Comparison of ENCODE assay signal across 18 cellular contexts in genomic region chr18:12345491-12346239, GRCh38. TPM values are rescaled to one million over a fixed set of nuclear protein-coding genes. Genes with fewer than 3 reads are reported as not detected.
A peak's percentile ranks its signal among the peaks of the same experiment; 100 is the strongest.
DNase-seq lines count a peak whose midpoint lies in the region; ATAC-seq, FAIRE-seq and TF ChIP-seq lines count a peak whose summit lies in the region.
"Had no signal": no experiment of that assay in that cellular context is flagged by ENCODE, and none has a peak within 500 bp of the region (broad histone marks: within the 10 kb centered on the region; RNA-seq: fewer than 3 reads in every experiment).

No MANE protein-coding gene starts in this region.

- H3K4me1 Mint-ChIP-seq in activated naive CD4-positive, alpha-beta T cell treated with anti-CD3 and anti-CD28 coated beads for 36 hours (ENCODE audit: low read depth), result no peaks in the 10 kb centered on the region
- H3K4me1 Mint-ChIP-seq in dendritic cell treated with granulocyte-macrophage colony-stimulating factor and Interleukin-4, amounts not matched to agents 40 ng/mL and 50 ng/mL, for 4 days (ENCODE audit: low read depth), result peaks cover 24% of the 10 kb centered on the region
- H3K4me1 Mint-ChIP-seq: stimulated activated naive B cell treated with anti-CD40 and anti-IgM and Interleukin-4, amounts not matched to agents 10 μg/mL and 1 μg/mL and 100 μg/mL, for 72 hours had no signal

- DNase-seq in activated naive CD4-positive, alpha-beta T cell treated with anti-CD3 and anti-CD28 coated beads for 36 hours, result no peak
- DNase-seq in activated naive CD4-positive, alpha-beta T cell treated with Interleukin-2 at 50 U/mL for 16 hours, result no peak
- DNase-seq in A172 (ENCODE audit: low spot score) (peak; percentile 7), GM12892 (ENCODE audit: insufficient read length) (no peak), SW 1271 (lab: John Stamatoyannopoulos, UW) (no peak)
- no peak for DNase-seq in stimulated activated CD4-positive, alpha-beta T cell treated with anti-CD3 and anti-CD28 coated beads, Interleukin-4, amount 100 ng/mL, for 4 hours
- DNase-seq: activated CD4-positive, alpha-beta T cell treated with anti-CD3 and anti-CD28 coated beads, Interleukin-2, amount 50 U/mL, for 4 hours; activated CD4-positive, CD25-positive, alpha-beta regulatory T cell; activated CD8-positive, alpha-beta memory T cell treated with anti-CD3 and anti-CD28 coated beads, Interleukin-2, amount 50 U/mL, for 4 hours; DMS153; hypothalamus; NCI-H146; NCI-H748 treated with DMSO at 0.1 percent for 48 hours; stimulated activated naive B cell treated with anti-CD40 and anti-IgM and Interleukin-4, amounts not matched to agents 10 μg/mL and 1 μg/mL and 100 μg/mL, for 72 hours had no signal

- intact Hi-C loops in activated naive CD4-positive, alpha-beta T cell treated with anti-CD3 and anti-CD28 coated beads for 36 hours (cut with micrococcal nuclease), result no loop called here
- intact Hi-C loops in dendritic cell treated with granulocyte-macrophage colony-stimulating factor and Interleukin-4, amounts not matched to agents 40 ng/mL and 50 ng/mL, for 4 days (cut with micrococcal nuclease), result loop anchor here (2.0 kb wide), 1 partner anchor 31 kb away; the partner anchor contains the start of gene AFG3L2

- no peak for FAIRE-seq in GM12892 (lab: Jason Lieb, UNC)
- FAIRE-seq: GM12878 had no signal

- no peaks in the 10 kb centered on the region for H3K9me3 Mint-ChIP-seq in activated naive CD4-positive, alpha-beta T cell treated with anti-CD3 and anti-CD28 coated beads for 36 hours
- no peaks in the 10 kb centered on the region for H3K9me3 Mint-ChIP-seq in dendritic cell treated with granulocyte-macrophage colony-stimulating factor and Interleukin-4, amounts not matched to agents 40 ng/mL and 50 ng/mL, for 4 days
- H3K9me3 Mint-ChIP-seq: stimulated activated naive B cell treated with anti-CD40 and anti-IgM and Interleukin-4, amounts not matched to agents 10 μg/mL and 1 μg/mL and 100 μg/mL, for 72 hours had no signal

- TF ChIP-seq POLR2A in GM12892 (IDR thresholded peaks at IDR 0.05; ENCODE audit: low read depth, low read length), result 0 out of 2 replicates have a peak, but pooled peaks have one; percentile 19

- peak overlapping the region; percentile 17 for H3K27ac Mint-ChIP-seq in activated naive CD4-positive, alpha-beta T cell treated with anti-CD3 and anti-CD28 coated beads for 36 hours
- H3K27ac Mint-ChIP-seq in dendritic cell treated with granulocyte-macrophage colony-stimulating factor and Interleukin-4, amounts not matched to agents 40 ng/mL and 50 ng/mL, for 4 days, result peak overlapping the region; percentile 56
- H3K27ac Mint-ChIP-seq: stimulated activated naive B cell treated with anti-CD40 and anti-IgM and Interleukin-4, amounts not matched to agents 10 μg/mL and 1 μg/mL and 100 μg/mL, for 72 hours had no signal

- H3K36me3 Mint-ChIP-seq in activated naive CD4-positive, alpha-beta T cell treated with anti-CD3 and anti-CD28 coated beads for 36 hours (ENCODE audit: low read depth), result peaks cover 53% of the 10 kb centered on the region
- H3K36me3 Mint-ChIP-seq in dendritic cell treated with granulocyte-macrophage colony-stimulating factor and Interleukin-4, amounts not matched to agents 40 ng/mL and 50 ng/mL, for 4 days (ENCODE audit: low read depth), result peaks cover 92% of the 10 kb centered on the region

- no peak overlapping the region for H3K4me3 Mint-ChIP-seq in activated naive CD4-positive, alpha-beta T cell treated with anti-CD3 and anti-CD28 coated beads for 36 hours
- no peak overlapping the region for H3K4me3 Mint-ChIP-seq in dendritic cell treated with granulocyte-macrophage colony-stimulating factor and Interleukin-4, amounts not matched to agents 40 ng/mL and 50 ng/mL, for 4 days
- H3K4me3 Mint-ChIP-seq: stimulated activated naive B cell treated with anti-CD40 and anti-IgM and Interleukin-4, amounts not matched to agents 10 μg/mL and 1 μg/mL and 100 μg/mL, for 72 hours had no signal

- H3K27me3 Mint-ChIP-seq in activated naive CD4-positive, alpha-beta T cell treated with anti-CD3 and anti-CD28 coated beads for 36 hours (ENCODE audit: low read depth), result no peaks in the 10 kb centered on the region
- no peaks in the 10 kb centered on the region for H3K27me3 Mint-ChIP-seq in dendritic cell treated with granulocyte-macrophage colony-stimulating factor and Interleukin-4, amounts not matched to agents 40 ng/mL and 50 ng/mL, for 4 days
- H3K27me3 Mint-ChIP-seq: stimulated activated naive B cell treated with anti-CD40 and anti-IgM and Interleukin-4, amounts not matched to agents 10 μg/mL and 1 μg/mL and 100 μg/mL, for 72 hours had no signal

- ATAC-seq in HG03520 (IDR thresholded peaks at IDR 0.05; ENCODE audit: unreplicated experiment), result no peak
- ATAC-seq: gastroesophageal sphincter; GM12878; stimulated activated naive B cell treated with anti-CD40 and anti-IgM and Interleukin-4, amounts not matched to agents 10 μg/mL and 1 μg/mL and 100 μg/mL, for 72 hours had no signal

- CTCF ChIA-PET in activated naive CD4-positive, alpha-beta T cell treated with anti-CD3 and anti-CD28 coated beads for 36 hours (lab: Charles Lee), result interaction anchor here (1.4 kb wide), 1 partner anchor 17 kb away, joined by 4 read pairs; no protein-coding TSS in a partner anchor

RNA-seq across cellular contexts. Expression of gene AFG3L2, which starts 31.4 kb away (rescaled TPM):
- 10 to 100 TPM; 41.8 to 42.9 TPM for total RNA-seq in activated naive CD4-positive, alpha-beta T cell treated with anti-CD3 and anti-CD28 coated beads for 36 hours
- 94.3 and 98.5 TPM in 2 replicates for total RNA-seq in A172 (2014; rRNA removed; shearing (Covaris generic))
- 46.2 TPM for polyA plus RNA-seq in GM12892 (2012; ENCODE audit: missing spikeins)

RNA-seq across cellular contexts. Expression of gene TUBB6, which starts 37.6 kb away (rescaled TPM):
- 1 to 10 TPM; 2.6 to 2.7 TPM for total RNA-seq in activated naive CD4-positive, alpha-beta T cell treated with anti-CD3 and anti-CD28 coated beads for 36 hours
- 464 and 479 TPM in 2 replicates for total RNA-seq in A172 (2014; rRNA removed; shearing (Covaris generic))
- 38.8 TPM for polyA plus RNA-seq in GM12892 (2012; ENCODE audit: missing spikeins)

Comparison
In these comparisons a context has a peak if more than half of its experiments do, and no peak if none do; other contexts are left out.
1. RNA of gene TUBB6, which starts 37.6 kb away (total RNA-seq): 464 to 479 TPM in A172; 2.6 to 2.7 TPM in activated naive CD4-positive, alpha-beta T cell treated with anti-CD3 and anti-CD28 coated beads for 36 hours; every median in the first group is over 100 times any median in the second.